ENCODE assay signal across 17 cellular contexts in genomic region chr22:36192601-36193000, GRCh38. TPM values are rescaled to one million over a fixed set of nuclear protein-coding genes. Genes with fewer than 3 reads are reported as not detected.
"Had no signal": no experiment of that assay in that cellular context is flagged by ENCODE, and none has a peak within 500 bp of the region (broad histone marks: within the 10 kb centered on the region; RNA-seq: fewer than 3 reads in every experiment).

No MANE protein-coding gene starts in this region.

- H3K36me3 ChIP-seq: adrenal gland, gastroesophageal sphincter, pancreas, upper lobe of right lung had no signal

- H3K27ac ChIP-seq: adrenal gland, pancreas, upper lobe of right lung had no signal

- FAIRE-seq: colon, pancreas had no signal

- H3K36me3 Mint-ChIP-seq: activated naive CD4-positive, alpha-beta T cell treated with anti-CD3 and anti-CD28 coated beads, Interleukin-2, amount 50 U/mL, for 72 hours; immature natural killer cell; naive thymus-derived CD8-positive, alpha-beta T cell had no signal

- ATAC-seq: activated CD4-positive, CD25-positive, alpha-beta regulatory T cell treated with anti-CD3 and anti-CD28 coated beads, Interleukin-2, amount 50 U/mL, for 24 hours; activated naive CD4-positive, alpha-beta T cell treated with anti-CD3 and anti-CD28 coated beads, Interleukin-2, amount 50 U/mL, for 72 hours; esophagus mucosa; gastroesophageal sphincter; naive thymus-derived CD8-positive, alpha-beta T cell; pancreas; upper lobe of right lung had no signal

- H3K27ac Mint-ChIP-seq: activated CD4-positive, alpha-beta T cell treated with anti-CD3 and anti-CD28 coated beads, Interleukin-2, amount 10 ng/mL, durations not matched to agents 7 days and 5 days; activated naive CD4-positive, alpha-beta T cell treated with anti-CD3 and anti-CD28 coated beads, Interleukin-2, amount 50 U/mL, for 72 hours; naive thymus-derived CD8-positive, alpha-beta T cell had no signal

- H3K4me3 ChIP-seq: adrenal gland, gastroesophageal sphincter, pancreas, upper lobe of right lung had no signal

- H3K4me3 Mint-ChIP-seq: activated CD4-positive, alpha-beta T cell treated with anti-CD3 and anti-CD28 coated beads, Interleukin-2, amount 10 ng/mL, durations not matched to agents 7 days and 5 days; immature natural killer cell; naive thymus-derived CD8-positive, alpha-beta T cell had no signal

- H3K4me1 ChIP-seq: pancreas had no signal

- H3K9me3 Mint-ChIP-seq: activated CD4-positive, alpha-beta T cell treated with anti-CD3 and anti-CD28 coated beads, Interleukin-2, amount 10 ng/mL, durations not matched to agents 7 days and 5 days; activated naive CD4-positive, alpha-beta T cell treated with anti-CD3 and anti-CD28 coated beads, Interleukin-2, amount 50 U/mL, for 72 hours; immature natural killer cell; naive thymus-derived CD8-positive, alpha-beta T cell had no signal

- H3K27me3 ChIP-seq: adrenal gland, gastroesophageal sphincter, pancreas, upper lobe of right lung had no signal

- H3K9me3 ChIP-seq: adrenal gland, gastroesophageal sphincter, pancreas, upper lobe of right lung had no signal

- DNase-seq: activated CD4-positive, alpha-beta T cell treated with anti-CD3 and anti-CD28 coated beads, Interleukin-2, amount 10 ng/mL, durations not matched to agents 7 days and 5 days; activated CD8-positive, alpha-beta memory T cell treated with anti-CD3 and anti-CD28 coated beads, Interleukin-2, amount 50 U/mL, for 48 hours; activated gamma-delta T cell treated with Interleukin-2 at 50 U/mL for 16 hours; activated T-cell treated with anti-CD3 and anti-CD28 coated beads, Interleukin-2, amount 50 U/mL, for 48 hours; immature natural killer cell; mesendoderm; naive thymus-derived CD8-positive, alpha-beta T cell; pancreas; stimulated activated CD8-positive, alpha-beta memory T cell treated with anti-CD3 and anti-CD28 coated beads, Interleukin-4, amount 100 ng/mL, for 48 hours; stimulated activated naive CD4-positive, alpha-beta T cell; upper lobe of right lung had no signal

RNA-seq across cellular contexts. Expression of gene APOL4, which starts 9.0 kb away (rescaled TPM):
- total RNA-seq: naive thymus-derived CD8-positive, alpha-beta T cell had no signal
- polyA plus RNA-seq: naive thymus-derived CD8-positive, alpha-beta T cell had no signal
